ENCODE assay signal across 7 cellular contexts in genomic region chr19:12800344-12800732, GRCh38. TPM values are rescaled to one million over a fixed set of nuclear protein-coding genes. Genes with fewer than 3 reads are reported as not detected.
A peak's percentile ranks its signal among the peaks of the same experiment; 100 is the strongest.
DNase-seq lines count a peak whose midpoint lies in the region; ATAC-seq and TF ChIP-seq lines count a peak whose summit lies in the region.
"Had no signal": no experiment of that assay in that cellular context is flagged by ENCODE, and none has a peak within 500 bp of the region (broad histone marks: within the 10 kb centered on the region; RNA-seq: fewer than 3 reads in every experiment).

No MANE protein-coding gene starts in this region.

- peak overlapping the region; percentile 86 for H3K4me3 Mint-ChIP-seq in activated T-cell treated with anti-CD3 and anti-CD28 coated beads, Interleukin-2, amount 50 U/mL, for 4 hours

- TF ChIP-seq POLR2A in erythroblast (IDR thresholded peaks at IDR 0.05; ENCODE audit: low read length), result peak; percentile 78

- H3K27ac ChIP-seq in subcutaneous abdominal adipose tissue (ENCODE audit: low read depth, low read length), result no peak overlapping the region

- H3K9ac ChIP-seq in subcutaneous abdominal adipose tissue (ENCODE audit: low read length in 5 of 5), result peak overlapping the region in 3 of 5 donors; percentile 56 to 94 (median 92)

- peak overlapping the region in 4 of 5 donors; percentile 87 to 97 (median 95) for H3K4me3 ChIP-seq in subcutaneous abdominal adipose tissue (ENCODE audit: low read depth in 1 of 5, low read length in 5 of 5)

- DNase-seq in activated T-cell treated with anti-CD3 and anti-CD28 coated beads, Interleukin-2, amount 50 U/mL, for 4 hours, result no peak
- no peak for DNase-seq in activated T-cell treated with anti-CD3 and anti-CD28 coated beads, Interleukin-2, amount 50 U/mL, for 48 hours
- peak; percentile 91 to 93 for DNase-seq in erythroblast (lab: John Stamatoyannopoulos, UW)
- no peak for DNase-seq in GF-D8 (lab: John Stamatoyannopoulos, UW)
- no peak for DNase-seq in NCI-H1417 treated with DMSO at 0.1 percent for 48 hours (lab: John Stamatoyannopoulos, UW)
- DNase-seq: SHP77 treated with DMSO at 0.1 percent for 48 hours had no signal

- no peaks in the 10 kb centered on the region for H3K9me3 Mint-ChIP-seq in activated T-cell treated with anti-CD3 and anti-CD28 coated beads, Interleukin-2, amount 50 U/mL, for 4 hours

- H3K27me3 Mint-ChIP-seq in activated T-cell treated with anti-CD3 and anti-CD28 coated beads, Interleukin-2, amount 50 U/mL, for 4 hours (ENCODE audit: low read depth), result no peaks in the 10 kb centered on the region

- peaks cover 10 to 39% (median 35%) of the 10 kb centered on the region in 5 donors for H3K4me1 ChIP-seq in subcutaneous abdominal adipose tissue (ENCODE audit: control insufficient read depth in 5 of 5, insufficient read depth in 5 of 5, low read length in 5 of 5)

- no peaks in the 10 kb centered on the region for H3K36me3 Mint-ChIP-seq in activated T-cell treated with anti-CD3 and anti-CD28 coated beads, Interleukin-2, amount 50 U/mL, for 4 hours (ENCODE audit: insufficient read depth)

- H3K4me1 Mint-ChIP-seq in activated T-cell treated with anti-CD3 and anti-CD28 coated beads, Interleukin-2, amount 50 U/mL, for 4 hours (ENCODE audit: low read depth), result peaks cover 32% of the 10 kb centered on the region

- ATAC-seq in activated T-cell treated with anti-CD3 and anti-CD28 coated beads, Interleukin-2, amount 50 U/mL, for 4 hours, result no peak

- peaks cover 0 to 28% (median 15%) of the 10 kb centered on the region in 5 donors for H3K36me3 ChIP-seq in subcutaneous abdominal adipose tissue (ENCODE audit: control insufficient read depth in 5 of 5, insufficient read depth in 5 of 5, low read length in 5 of 5)

- H3K27me3 ChIP-seq in subcutaneous abdominal adipose tissue (ENCODE audit: control insufficient read depth in 5 of 5, insufficient read depth in 4 of 5, low read length in 5 of 5), result no peaks in the 10 kb centered on the region

- no peaks in the 10 kb centered on the region for H3K9me3 ChIP-seq in subcutaneous abdominal adipose tissue (ENCODE audit: control insufficient read depth in 5 of 5, low read length in 5 of 5)

RNA-seq across cellular contexts. Expression of gene PRDX2, which starts 1.3 kb away (rescaled TPM):
- total RNA-seq in activated T-cell treated with anti-CD3 and anti-CD28 coated beads, Interleukin-2, amount 50 U/mL, for 4 hours, result 100 to 1,000 TPM; 185 to 224 (median 211) TPM

RNA-seq across cellular contexts. Expression of gene THSD8, which starts 1.5 kb away (rescaled TPM):
- 10 to 100 TPM; 10.3 to 18.8 (median 12.6) TPM for total RNA-seq in activated T-cell treated with anti-CD3 and anti-CD28 coated beads, Interleukin-2, amount 50 U/mL, for 4 hours

RNA-seq across cellular contexts. Expression of gene RNASEH2A, which starts 6.0 kb away (rescaled TPM):
- total RNA-seq in activated T-cell treated with anti-CD3 and anti-CD28 coated beads, Interleukin-2, amount 50 U/mL, for 4 hours, result 10 to 100 TPM; 32.3 to 42.7 (median 39.1) TPM

RNA-seq across cellular contexts. Expression of gene JUNB, which starts 9.1 kb away (rescaled TPM):
- 100 to 1,000 TPM; 261 to 295 (median 287) TPM for total RNA-seq in activated T-cell treated with anti-CD3 and anti-CD28 coated beads, Interleukin-2, amount 50 U/mL, for 4 hours

RNA-seq across cellular contexts. Expression of gene HOOK2, which starts 25.0 kb away (rescaled TPM):
- total RNA-seq in activated T-cell treated with anti-CD3 and anti-CD28 coated beads, Interleukin-2, amount 50 U/mL, for 4 hours, result 1 to 10 TPM; 5.9 to 8.4 (median 6.0) TPM

Comparison
In these comparisons a context has a peak if more than half of its experiments do, and no peak if none do; other contexts are left out.
1. DNase-seq: peak in erythroblast (2 of 2); none in activated T-cell treated with anti-CD3 and anti-CD28 coated beads, Interleukin-2, amount 50 U/mL, for 4 hours (single experiment), activated T-cell treated with anti-CD3 and anti-CD28 coated beads, Interleukin-2, amount 50 U/mL, for 48 hours (0 of 2), GF-D8 (single experiment) and NCI-H1417 treated with DMSO at 0.1 percent for 48 hours (single experiment).